1 cellular context compared by ENCODE assay signal in genomic region chr14:52833891-52834290, GRCh38.
TF ChIP-seq lines count a peak whose summit lies in the region.

No MANE protein-coding gene starts in this region.

TF ChIP-seq in A549, 52 proteins besides CTCF, POLR2A, EP300 and RAD21 (continued from another document):
- TF ChIP-seq HOXA7 (CRISPR knock-in tag; IDR thresholded peaks at IDR 0.05) (no peak), HMGXB4 (CRISPR knock-in tag; IDR thresholded peaks at IDR 0.05; ENCODE audit: borderline replicate concordance) (no peak), ZNF302 (CRISPR knock-in tag; IDR thresholded peaks at IDR 0.05) (no peak), NPAS2 (CRISPR knock-in tag; IDR thresholded peaks at IDR 0.05; ENCODE audit: borderline replicate concordance) (no peak), NR3C1 (IDR thresholded peaks at IDR 0.05) (no peak), SMC3 (IDR thresholded peaks at IDR 0.05) (no peak), FOXS1 (CRISPR knock-in tag; IDR thresholded peaks at IDR 0.05) (no peak), TFCP2L1 (CRISPR knock-in tag; IDR thresholded peaks at IDR 0.05) (no peak), HEYL (CRISPR knock-in tag; IDR thresholded peaks at IDR 0.05) (no peak), MAFK (IDR thresholded peaks at IDR 0.05; ENCODE audit: partially characterized antibody) (no peak), RFX5 (IDR thresholded peaks at IDR 0.05) (no peak)
- TF ChIP-seq, protein P1, sequence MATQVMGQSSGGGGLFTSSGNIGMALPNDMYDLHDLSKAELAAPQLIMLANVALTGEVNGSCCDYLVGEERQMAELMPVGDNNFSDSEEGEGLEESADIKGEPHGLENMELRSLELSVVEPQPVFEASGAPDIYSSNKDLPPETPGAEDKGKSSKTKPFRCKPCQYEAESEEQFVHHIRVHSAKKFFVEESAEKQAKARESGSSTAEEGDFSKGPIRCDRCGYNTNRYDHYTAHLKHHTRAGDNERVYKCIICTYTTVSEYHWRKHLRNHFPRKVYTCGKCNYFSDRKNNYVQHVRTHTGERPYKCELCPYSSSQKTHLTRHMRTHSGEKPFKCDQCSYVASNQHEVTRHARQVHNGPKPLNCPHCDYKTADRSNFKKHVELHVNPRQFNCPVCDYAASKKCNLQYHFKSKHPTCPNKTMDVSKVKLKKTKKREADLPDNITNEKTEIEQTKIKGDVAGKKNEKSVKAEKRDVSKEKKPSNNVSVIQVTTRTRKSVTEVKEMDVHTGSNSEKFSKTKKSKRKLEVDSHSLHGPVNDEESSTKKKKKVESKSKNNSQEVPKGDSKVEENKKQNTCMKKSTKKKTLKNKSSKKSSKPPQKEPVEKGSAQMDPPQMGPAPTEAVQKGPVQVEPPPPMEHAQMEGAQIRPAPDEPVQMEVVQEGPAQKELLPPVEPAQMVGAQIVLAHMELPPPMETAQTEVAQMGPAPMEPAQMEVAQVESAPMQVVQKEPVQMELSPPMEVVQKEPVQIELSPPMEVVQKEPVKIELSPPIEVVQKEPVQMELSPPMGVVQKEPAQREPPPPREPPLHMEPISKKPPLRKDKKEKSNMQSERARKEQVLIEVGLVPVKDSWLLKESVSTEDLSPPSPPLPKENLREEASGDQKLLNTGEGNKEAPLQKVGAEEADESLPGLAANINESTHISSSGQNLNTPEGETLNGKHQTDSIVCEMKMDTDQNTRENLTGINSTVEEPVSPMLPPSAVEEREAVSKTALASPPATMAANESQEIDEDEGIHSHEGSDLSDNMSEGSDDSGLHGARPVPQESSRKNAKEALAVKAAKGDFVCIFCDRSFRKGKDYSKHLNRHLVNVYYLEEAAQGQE (IDR thresholded peaks at IDR 0.05) = no peak
- TF ChIP-seq, protein P2, sequence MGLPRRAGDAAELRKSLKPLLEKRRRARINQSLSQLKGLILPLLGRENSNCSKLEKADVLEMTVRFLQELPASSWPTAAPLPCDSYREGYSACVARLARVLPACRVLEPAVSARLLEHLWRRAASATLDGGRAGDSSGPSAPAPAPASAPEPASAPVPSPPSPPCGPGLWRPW (IDR thresholded peaks at IDR 0.05) = no peak
- TF ChIP-seq, protein P3, sequence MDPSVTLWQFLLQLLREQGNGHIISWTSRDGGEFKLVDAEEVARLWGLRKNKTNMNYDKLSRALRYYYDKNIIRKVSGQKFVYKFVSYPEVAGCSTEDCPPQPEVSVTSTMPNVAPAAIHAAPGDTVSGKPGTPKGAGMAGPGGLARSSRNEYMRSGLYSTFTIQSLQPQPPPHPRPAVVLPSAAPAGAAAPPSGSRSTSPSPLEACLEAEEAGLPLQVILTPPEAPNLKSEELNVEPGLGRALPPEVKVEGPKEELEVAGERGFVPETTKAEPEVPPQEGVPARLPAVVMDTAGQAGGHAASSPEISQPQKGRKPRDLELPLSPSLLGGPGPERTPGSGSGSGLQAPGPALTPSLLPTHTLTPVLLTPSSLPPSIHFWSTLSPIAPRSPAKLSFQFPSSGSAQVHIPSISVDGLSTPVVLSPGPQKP (IDR thresholded peaks at IDR 0.05; ENCODE audit: low read depth, low read length) = no peak
